In genomic region chr3:139113231-139113749, GRCh38 we compare ENCODE assay signal across 14 cellular contexts.
DNase-seq lines count a peak whose midpoint lies in the region; ATAC-seq, FAIRE-seq and TF ChIP-seq lines count a peak whose summit lies in the region.
"Had no signal": no experiment of that assay in that cellular context is flagged by ENCODE, and none has a peak within 500 bp of the region (broad histone marks: within the 10 kb centered on the region; RNA-seq: fewer than 3 reads in every experiment).

No MANE protein-coding gene starts in this region.

- no peak overlapping the region for H2AFZ ChIP-seq in SK-N-SH (ENCODE audit: low read depth)

- POLR2A ChIA-PET in SK-N-SH (lab: Yijun Ruan, JAX) = no interaction called here

- ATAC-seq in SK-N-SH treated with all-trans-retinoic acid at 6 μM for 48 hours (peak; percentile 34), pancreas (peak in 3 of 4 donors; percentile 11 to 24 (median 22)), HG03378 (IDR thresholded peaks at IDR 0.05; ENCODE audit: unreplicated experiment) (no peak), GM21381 (IDR thresholded peaks at IDR 0.05; ENCODE audit: unreplicated experiment) (no peak)
- ATAC-seq: heart right ventricle had no signal

- intact Hi-C loops in pancreas (cut with DNase I) = loop anchor here in 2 of 3 donors (5.0 kb wide), 2 partner anchors 214 to 219 kb away; no protein-coding TSS in a partner anchor

- H3K4me3 ChIP-seq in SK-N-SH (ENCODE audit: low read depth in 2 of 2, low read length in 1 of 2) (no peak overlapping the region), LNCaP clone FGC (ENCODE audit: low read depth, low read length) (no peak overlapping the region), pancreas (no peak overlapping the region)
- H3K4me3 ChIP-seq: heart right ventricle, sigmoid colon had no signal

- H3K27me3 ChIP-seq in SK-N-SH (ENCODE audit: insufficient read depth) (peaks cover 19% of the 10 kb centered on the region), pancreas (no peaks in the 10 kb centered on the region)

- no peak for TF ChIP-seq RAD21 in SK-N-SH (IDR thresholded peaks at IDR 0.05; ENCODE audit: low read length)

- TF ChIP-seq CTCF in SK-N-SH (IDR thresholded peaks at IDR 0.05) = no peak; the same call in 1 of the 2 replicates
- 0 out of 2 replicates have a peak, but pooled peaks have one; percentile 13 for TF ChIP-seq CTCF in LNCaP clone FGC (IDR thresholded peaks at IDR 0.05; ENCODE audit: control insufficient read depth, extremely low read depth, insufficient read depth)
- no peak for TF ChIP-seq CTCF in pancreas (IDR thresholded peaks at IDR 0.05)

- H4K20me1 ChIP-seq in SK-N-SH (ENCODE audit: insufficient read depth) = no peaks in the 10 kb centered on the region

- H3K9me3 ChIP-seq in SK-N-SH = no peaks in the 10 kb centered on the region
- H3K9me3 ChIP-seq in pancreas = no peaks in the 10 kb centered on the region
- H3K9me3 ChIP-seq: heart right ventricle, sigmoid colon had no signal

- FAIRE-seq in pancreas (lab: Jason Lieb, UNC) = no peak
- FAIRE-seq: TTC549 had no signal

- no peaks in the 10 kb centered on the region for H3F3A ChIP-seq in SK-N-SH (replicated peaks; ENCODE audit: insufficient read depth)

- DNase-seq in SK-N-SH (no peak), LNCaP clone FGC (ENCODE audit: low read depth) (no peak), cerebellar cortex (ENCODE audit: low spot score) (peak; percentile 21), pancreas (no peak), NCI-H1436 (lab: John Stamatoyannopoulos, UW) (no peak)
- DNase-seq: AML-193, dermis blood vessel endothelial cell, heart right ventricle, NCI-H1417 treated with DMSO at 0.1 percent for 48 hours, sigmoid colon had no signal

- no peaks in the 10 kb centered on the region for H3K36me3 ChIP-seq in SK-N-SH (replicated peaks in 1 of 2; ENCODE audit: control insufficient read depth in 1 of 2, insufficient read depth in 2 of 2, low read length in 1 of 2)
- no peaks in the 10 kb centered on the region for H3K36me3 ChIP-seq in pancreas
- H3K36me3 ChIP-seq: heart right ventricle, sigmoid colon had no signal

- H3K9me2 ChIP-seq in SK-N-SH = no peaks in the 10 kb centered on the region

- H3K79me2 ChIP-seq in SK-N-SH (ENCODE audit: insufficient read depth) = no peaks in the 10 kb centered on the region

- H3K9ac ChIP-seq in SK-N-SH = no peak overlapping the region

- CTCF ChIA-PET in SK-N-SH (lab: Yijun Ruan, JAX) = interaction anchor here (0.6 to 10.3 kb wide), 9 partner anchors 9 to 217 kb away, joined by 3 to 166 read pairs (median 21); no protein-coding TSS in a partner anchor

- H3K4me1 ChIP-seq in SK-N-SH (ENCODE audit: control insufficient read depth in 1 of 2, insufficient read depth in 2 of 2, low read depth in 1 of 2, low read length in 1 of 2) = no peaks in the 10 kb centered on the region
- H3K4me1 ChIP-seq in pancreas = no peaks in the 10 kb centered on the region
- H3K4me1 ChIP-seq: heart right ventricle, sigmoid colon had no signal

- no peak overlapping the region for H3K4me2 ChIP-seq in SK-N-SH

- no peak overlapping the region for H3K27ac ChIP-seq in SK-N-SH (ENCODE audit: low read depth in 2 of 2, low read length in 1 of 2)
- no peak overlapping the region for H3K27ac ChIP-seq in pancreas
- H3K27ac ChIP-seq: heart right ventricle, sigmoid colon had no signal

- no peak for TF ChIP-seq EP300 in SK-N-SH (IDR thresholded peaks at IDR 0.05; ENCODE audit: borderline replicate concordance in 1 of 2, low read depth in 1 of 2, low read length in 1 of 2)

- WGBS in SK-N-SH (ENCODE audit: low lambda C conversion rate) = 50% methylated on average over 6 of the region's 6 CpGs
- WGBS in pancreas, 2 donors = 73 to 74% methylated on average over 6 of the region's 6 CpGs

TF ChIP-seq in SK-N-SH treated with all-trans-retinoic acid at 6 μM for 48 hours, 23 proteins besides CTCF, POLR2A, EP300 and RAD21 (continues in another document):
- no peak for TF ChIP-seq TOX (CRISPR knock-in tag; IDR thresholded peaks at IDR 0.05; ENCODE audit: borderline replicate concordance)
- TF ChIP-seq RARB (CRISPR knock-in tag; IDR thresholded peaks at IDR 0.05) = no peak
- no peak for TF ChIP-seq TCF4 (CRISPR knock-in tag; IDR thresholded peaks at IDR 0.05; ENCODE audit: borderline replicate concordance)
- TF ChIP-seq, protein P1, sequence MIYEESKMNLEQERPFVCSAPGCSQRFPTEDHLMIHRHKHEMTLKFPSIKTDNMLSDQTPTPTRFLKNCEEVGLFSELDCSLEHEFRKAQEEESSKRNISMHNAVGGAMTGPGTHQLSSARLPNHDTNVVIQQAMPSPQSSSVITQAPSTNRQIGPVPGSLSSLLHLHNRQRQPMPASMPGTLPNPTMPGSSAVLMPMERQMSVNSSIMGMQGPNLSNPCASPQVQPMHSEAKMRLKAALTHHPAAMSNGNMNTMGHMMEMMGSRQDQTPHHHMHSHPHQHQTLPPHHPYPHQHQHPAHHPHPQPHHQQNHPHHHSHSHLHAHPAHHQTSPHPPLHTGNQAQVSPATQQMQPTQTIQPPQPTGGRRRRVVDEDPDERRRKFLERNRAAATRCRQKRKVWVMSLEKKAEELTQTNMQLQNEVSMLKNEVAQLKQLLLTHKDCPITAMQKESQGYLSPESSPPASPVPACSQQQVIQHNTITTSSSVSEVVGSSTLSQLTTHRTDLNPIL (CRISPR knock-in tag; IDR thresholded peaks at IDR 0.05; ENCODE audit: low read depth) = no peak
- TF ChIP-seq BACH2 (CRISPR knock-in tag; IDR thresholded peaks at IDR 0.05; ENCODE audit: borderline replicate concordance) = no peak
- TF ChIP-seq PPARA (CRISPR knock-in tag; IDR thresholded peaks at IDR 0.05; ENCODE audit: borderline replicate concordance) = no peak
- TF ChIP-seq SNAI2 (CRISPR knock-in tag; IDR thresholded peaks at IDR 0.05) = no peak
- TF ChIP-seq, protein P2, sequence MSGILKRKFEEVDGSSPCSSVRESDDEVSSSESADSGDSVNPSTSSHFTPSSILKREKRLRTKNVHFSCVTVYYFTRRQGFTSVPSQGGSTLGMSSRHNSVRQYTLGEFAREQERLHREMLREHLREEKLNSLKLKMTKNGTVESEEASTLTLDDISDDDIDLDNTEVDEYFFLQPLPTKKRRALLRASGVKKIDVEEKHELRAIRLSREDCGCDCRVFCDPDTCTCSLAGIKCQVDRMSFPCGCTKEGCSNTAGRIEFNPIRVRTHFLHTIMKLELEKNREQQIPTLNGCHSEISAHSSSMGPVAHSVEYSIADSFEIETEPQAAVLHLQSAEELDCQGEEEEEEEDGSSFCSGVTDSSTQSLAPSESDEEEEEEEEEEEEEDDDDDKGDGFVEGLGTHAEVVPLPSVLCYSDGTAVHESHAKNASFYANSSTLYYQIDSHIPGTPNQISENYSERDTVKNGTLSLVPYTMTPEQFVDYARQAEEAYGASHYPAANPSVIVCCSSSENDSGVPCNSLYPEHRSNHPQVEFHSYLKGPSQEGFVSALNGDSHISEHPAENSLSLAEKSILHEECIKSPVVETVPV (CRISPR knock-in tag; IDR thresholded peaks at IDR 0.05) = no peak
- TF ChIP-seq ZC3H10 (CRISPR knock-in tag; IDR thresholded peaks at IDR 0.05) = no peak
- no peak for TF ChIP-seq ARNTL (CRISPR knock-in tag; IDR thresholded peaks at IDR 0.05; ENCODE audit: borderline replicate concordance, low read depth)
- no peak for TF ChIP-seq ZFP30 (CRISPR knock-in tag; IDR thresholded peaks at IDR 0.05)
- no peak for TF ChIP-seq ZNF8 (CRISPR knock-in tag; IDR thresholded peaks at IDR 0.05)
- TF ChIP-seq GLIS3 (CRISPR knock-in tag; IDR thresholded peaks at IDR 0.05) = no peak
- no peak for TF ChIP-seq CSDC2 (CRISPR knock-in tag; IDR thresholded peaks at IDR 0.05)

TF ChIP-seq in SK-N-SH, 30 proteins besides CTCF, POLR2A, EP300 and RAD21:
- TF ChIP-seq RCOR1 (IDR thresholded peaks at IDR 0.05; ENCODE audit: low read length) = no peak
- TF ChIP-seq ELF1 (IDR thresholded peaks at IDR 0.05) = no peak
- TF ChIP-seq TEAD4 (IDR thresholded peaks at IDR 0.05; ENCODE audit: borderline replicate concordance, insufficient read depth) = no peak
- TF ChIP-seq NRF1 (IDR thresholded peaks at IDR 0.05; ENCODE audit: low read depth, low read length) = no peak
- TF ChIP-seq RFX5 (IDR thresholded peaks at IDR 0.05; ENCODE audit: low read length) = no peak
- no peak for TF ChIP-seq TCF12 (IDR thresholded peaks at IDR 0.05)
- TF ChIP-seq, protein P3, sequence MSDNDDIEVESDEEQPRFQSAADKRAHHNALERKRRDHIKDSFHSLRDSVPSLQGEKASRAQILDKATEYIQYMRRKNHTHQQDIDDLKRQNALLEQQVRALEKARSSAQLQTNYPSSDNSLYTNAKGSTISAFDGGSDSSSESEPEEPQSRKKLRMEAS (IDR thresholded peaks at IDR 0.05; ENCODE audit: low read depth) = no peak

Comparison
In these comparisons a context has a peak if more than half of its experiments do, and no peak if none do; other contexts are left out.
1. ATAC-seq: peak in SK-N-SH treated with all-trans-retinoic acid at 6 μM for 48 hours (single experiment) and pancreas (3 of 4); none in HG03378 (single experiment) and GM21381 (single experiment).